8 cellular contexts compared by ENCODE assay signal in genomic region chr10:7687228-7687907, GRCh38. TPM values are rescaled to one million over a fixed set of nuclear protein-coding genes. Genes with fewer than 3 reads are reported as not detected.
DNase-seq lines count a peak whose midpoint lies in the region; ATAC-seq and TF ChIP-seq lines count a peak whose summit lies in the region.

No MANE protein-coding gene starts in this region.

- peak; percentile 98 for ATAC-seq in HG03354 (IDR thresholded peaks at IDR 0.05; ENCODE audit: poor library complexity, severe bottlenecking, unreplicated experiment)
- ATAC-seq in activated CD4-positive, CD25-positive, alpha-beta regulatory T cell treated with anti-CD3 and anti-CD28 coated beads, Interleukin-2, amount 50 U/mL, for 24 hours, result peak; percentile 80

- no peak overlapping the region for H3K4me3 ChIP-seq in kidney epithelial cell (ENCODE audit: low read depth, low read length)

- TF ChIP-seq CTCF in C4-2B (conservative IDR thresholded peaks at IDR 0.05) (peak; percentile 98), kidney epithelial cell (IDR thresholded peaks at IDR 0.05; ENCODE audit: insufficient read depth, low read length, poor library complexity, severe bottlenecking) (peak; percentile 91)

- DNase-seq in GM19240 (ENCODE audit: insufficient read length, low spot score), result peak; percentile 79
- peak; percentile 68 to 78 for DNase-seq in NCI-H446 (lab: John Stamatoyannopoulos, UW)
- DNase-seq in caudate nucleus (lab: John Stamatoyannopoulos, UW), result peak in 59 of 61 donors; percentile 17 to 89 (median 59)
- peak; percentile 67 for DNase-seq in kidney epithelial cell (ENCODE audit: low read depth)
- DNase-seq in stimulated activated CD4-positive, alpha-beta T cell treated with anti-CD3 and anti-CD28 coated beads, Interleukin-2, amount 100 ng/mL, for 48 hours, result peak; percentile 65 to 68

- no peaks in the 10 kb centered on the region for H3K36me3 ChIP-seq in kidney epithelial cell (ENCODE audit: control insufficient read depth, insufficient read depth, low read length)

- H3K27ac ChIP-seq in C4-2B, result no peak overlapping the region
- no peak overlapping the region for H3K27ac ChIP-seq in caudate nucleus (ENCODE audit: low read depth, low read length)

- peaks cover 2% of the 10 kb centered on the region for H3K27me3 ChIP-seq in kidney epithelial cell (ENCODE audit: control insufficient read depth, insufficient read depth, low read length)

RNA-seq across cellular contexts. Expression of gene ITIH2, which starts 15.7 kb away (rescaled TPM):
- not detected in 2 replicates for total RNA-seq in kidney epithelial cell

RNA-seq across cellular contexts. Expression of gene ITIH5, which starts 20.6 kb away (rescaled TPM):
- 0.82 and 1.5 TPM in 2 replicates for total RNA-seq in kidney epithelial cell
